Comparison of ENCODE assay signal across 11 cellular contexts in the genomic region with DNA sequence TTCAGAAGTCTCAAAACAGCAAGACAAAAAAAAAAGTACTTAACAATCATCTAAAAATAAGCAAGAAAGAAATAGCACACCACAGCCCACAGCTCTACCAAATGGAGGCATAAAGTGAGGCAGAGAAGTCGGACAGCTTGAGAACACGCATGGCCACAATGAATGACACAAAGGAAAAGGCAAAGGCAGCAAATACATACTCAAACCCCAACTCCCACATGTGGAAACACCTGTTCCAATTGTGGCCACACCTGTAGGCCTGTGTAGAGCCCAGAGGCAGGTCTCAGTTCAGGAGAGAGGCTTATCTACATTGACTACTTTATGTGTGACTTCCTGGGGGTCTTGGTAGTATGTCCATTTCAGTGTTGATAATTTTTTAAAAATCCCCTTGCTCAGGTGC.
DNase-seq lines count a peak whose midpoint lies in the region; ATAC-seq, FAIRE-seq and TF ChIP-seq lines count a peak whose summit lies in the region.
"Had no signal": no experiment of that assay in that cellular context is flagged by ENCODE, and none has a peak within 500 bp of the region (broad histone marks: within the 10 kb centered on the region; RNA-seq: fewer than 3 reads in every experiment).

No MANE protein-coding gene starts in this region.

- FAIRE-seq in pancreas (lab: Jason Lieb, UNC) = no peak

- H3K4me1 Mint-ChIP-seq in stimulated activated naive B cell treated with anti-CD40 and anti-IgM and Interleukin-4, amounts not matched to agents 10 μg/mL and 1 μg/mL and 100 μg/mL, for 72 hours = peaks cover 20 to 26% of the 10 kb centered on the region in 2 donors

- intact Hi-C loops in pancreas (cut with DNase I) = no loop called here

- H3K4me3 ChIP-seq in Karpas-422 (ENCODE audit: low read length) = no peak overlapping the region
- H3K4me3 ChIP-seq in pancreas = no peak overlapping the region
- H3K4me3 ChIP-seq in HAP-1 = no peak overlapping the region
- H3K4me3 ChIP-seq: smooth muscle cell had no signal

- ATAC-seq in HG02840 (IDR thresholded peaks at IDR 0.05; ENCODE audit: low FRiP score, unreplicated experiment) (peak; percentile 84), pancreas (no peak)
- peak; percentile 51 to 66 for ATAC-seq in stimulated activated naive B cell treated with anti-CD40 and anti-IgM and Interleukin-4, amounts not matched to agents 10 μg/mL and 1 μg/mL and 100 μg/mL, for 72 hours (replicated peaks)

- no peaks in the 10 kb centered on the region for H3K27me3 ChIP-seq in Karpas-422 (ENCODE audit: low read length)
- no peaks in the 10 kb centered on the region for H3K27me3 ChIP-seq in pancreas
- H3K27me3 ChIP-seq in HAP-1 (ENCODE audit: low read depth) = peaks cover 3% of the 10 kb centered on the region; the same call in 1 of the 2 replicates

- in situ Hi-C loops in HAP-1 (cut with MboI; ENCODE audit: low sequenced_read_pairs) = no loop called here

- no peak for TF ChIP-seq CTCF in pancreas (IDR thresholded peaks at IDR 0.05)
- no peak for TF ChIP-seq CTCF in GM20000 (IDR thresholded peaks at IDR 0.05; ENCODE audit: extremely low read depth, missing control alignments)

- H3K79me2 ChIP-seq in Karpas-422 (ENCODE audit: low read length) = no peaks in the 10 kb centered on the region

- H3K27ac ChIP-seq in Karpas-422 (ENCODE audit: low read length) (0 out of 2 replicates have a peak overlapping the region, but pooled peaks have one; percentile 29), pancreas (no peak overlapping the region)
- H3K27ac ChIP-seq: 22Rv1 had no signal

- peak; percentile 11 for DNase-seq in DMS53 (lab: John Stamatoyannopoulos, UW)
- DNase-seq in DMS53 treated with DMSO at 0.1 percent for 48 hours (lab: John Stamatoyannopoulos, UW; ENCODE audit: unreplicated experiment) = no peak
- DNase-seq in Karpas-422 = no peak
- DNase-seq in stimulated activated naive B cell treated with anti-CD40 and anti-IgM and Interleukin-4, amounts not matched to agents 10 μg/mL and 1 μg/mL and 100 μg/mL, for 72 hours = no peak
- DNase-seq in pancreas = no peak
- no peak for DNase-seq in HAP-1 (ENCODE audit: low spot score in 2 of 2)
- DNase-seq in GM20000 (ENCODE audit: low spot score) = no peak
- DNase-seq: activated naive CD4-positive, alpha-beta T cell treated with anti-CD3 and anti-CD28 coated beads, Interleukin-2, amount 50 U/mL, for 16 hours had no signal

- H3K36me3 Mint-ChIP-seq in stimulated activated naive B cell treated with anti-CD40 and anti-IgM and Interleukin-4, amounts not matched to agents 10 μg/mL and 1 μg/mL and 100 μg/mL, for 72 hours = no peaks in the 10 kb centered on the region

- H3K36me3 ChIP-seq in Karpas-422 (ENCODE audit: insufficient read depth, low read length) (no peaks in the 10 kb centered on the region), pancreas (no peaks in the 10 kb centered on the region), HAP-1 (replicated peaks) (no peaks in the 10 kb centered on the region)

- H2AFZ ChIP-seq in Karpas-422 (ENCODE audit: low read length) = peak overlapping the region; percentile 44

- H3K4me2 ChIP-seq in Karpas-422 (ENCODE audit: low read depth, low read length, poor library complexity, severe bottlenecking) = peak overlapping the region; percentile 13
- H3K4me2 ChIP-seq: smooth muscle cell had no signal

- no peaks in the 10 kb centered on the region for H3K9me2 ChIP-seq in Karpas-422 (replicated peaks; ENCODE audit: insufficient read depth, low read length)

- peak overlapping the region; percentile 86 for H3K27ac Mint-ChIP-seq in stimulated activated naive B cell treated with anti-CD40 and anti-IgM and Interleukin-4, amounts not matched to agents 10 μg/mL and 1 μg/mL and 100 μg/mL, for 72 hours

- no peaks in the 10 kb centered on the region for H3K9me3 ChIP-seq in Karpas-422 (ENCODE audit: low read length)
- H3K9me3 ChIP-seq in pancreas = no peaks in the 10 kb centered on the region
- H3K9me3 ChIP-seq in HAP-1 = no peaks in the 10 kb centered on the region

- H3K27me3 Mint-ChIP-seq in stimulated activated naive B cell treated with anti-CD40 and anti-IgM and Interleukin-4, amounts not matched to agents 10 μg/mL and 1 μg/mL and 100 μg/mL, for 72 hours = no peaks in the 10 kb centered on the region

- H3K4me1 ChIP-seq in Karpas-422 (ENCODE audit: low read length) = peaks cover 21% of the 10 kb centered on the region
- H3K4me1 ChIP-seq in pancreas = no peaks in the 10 kb centered on the region
- no peaks in the 10 kb centered on the region for H3K4me1 ChIP-seq in HAP-1

- no peak overlapping the region for H3K9ac ChIP-seq in Karpas-422 (ENCODE audit: low read length)

- no peaks in the 10 kb centered on the region for H4K20me1 ChIP-seq in Karpas-422 (ENCODE audit: insufficient read depth, low read depth, low read length)

- peak overlapping the region; percentile 9 to 47 for H3K4me3 Mint-ChIP-seq in stimulated activated naive B cell treated with anti-CD40 and anti-IgM and Interleukin-4, amounts not matched to agents 10 μg/mL and 1 μg/mL and 100 μg/mL, for 72 hours

- 86 to 100% methylated on average over 2 of the region's 2 CpGs for WGBS in pancreas, 2 donors

- peaks cover 0 to 2% of the 10 kb centered on the region in 2 donors for H3K9me3 Mint-ChIP-seq in stimulated activated naive B cell treated with anti-CD40 and anti-IgM and Interleukin-4, amounts not matched to agents 10 μg/mL and 1 μg/mL and 100 μg/mL, for 72 hours

Comparison
In these comparisons a context has a peak if more than half of its experiments do, and no peak if none do; other contexts are left out.
1. ATAC-seq: peak in HG02840 (single experiment) and stimulated activated naive B cell treated with anti-CD40 and anti-IgM and Interleukin-4, amounts not matched to agents 10 μg/mL and 1 μg/mL and 100 μg/mL, for 72 hours (2 of 2); none in pancreas (0 of 4).